Comparison of ENCODE assay signal across 19 cellular contexts in the genomic region with DNA sequence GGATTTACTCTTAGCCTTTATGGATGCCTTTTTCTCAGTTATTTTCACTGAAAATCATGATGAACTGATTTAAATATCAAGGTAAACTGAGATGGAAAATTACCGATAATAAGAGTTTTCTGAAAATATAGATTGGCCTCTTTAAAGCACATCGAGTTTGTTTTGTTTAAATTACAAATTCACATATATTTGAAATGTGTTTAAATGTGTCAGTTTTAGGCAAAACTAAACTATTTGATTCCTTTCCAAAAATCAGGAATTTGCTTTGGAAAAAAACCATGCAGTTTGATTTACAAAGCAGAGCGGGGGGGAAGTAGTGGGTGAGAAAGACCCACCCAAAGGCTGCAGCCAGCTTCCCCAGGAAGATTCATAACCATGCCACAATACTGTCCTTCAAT. TPM values are rescaled to one million over a fixed set of nuclear protein-coding genes. Genes with fewer than 3 reads are reported as not detected.
DNase-seq lines count a peak whose midpoint lies in the region; ATAC-seq, FAIRE-seq and TF ChIP-seq lines count a peak whose summit lies in the region.
"Had no signal": no experiment of that assay in that cellular context is flagged by ENCODE, and none has a peak within 500 bp of the region (broad histone marks: within the 10 kb centered on the region; RNA-seq: fewer than 3 reads in every experiment).

No MANE protein-coding gene starts in this region.

- peak overlapping the region in 1 of 8 donors; percentile 3 for H3K4me3 Mint-ChIP-seq in CD4-positive, alpha-beta memory T cell
- H3K4me3 Mint-ChIP-seq: activated T-helper 1 cell treated with anti-CD3 and anti-CD28 coated beads, Interleukin-12 subunit alpha, Interleukin-12 subunit beta, Interleukin-2, Interleukin-4 antibody, amounts not matched to agents 30 ng/mL and 10 ng/mL and 1 ng/mL, durations not matched to agents 14 hours and 24 hours and 36 hours; brain had no signal

- H3K27ac ChIP-seq in CD4-positive, alpha-beta memory T cell (ENCODE audit: low read depth, low read length): no peak overlapping the region
- peak overlapping the region; percentile 71 for H3K27ac ChIP-seq in SJSA1
- H3K27ac ChIP-seq in right lobe of liver: peak overlapping the region; percentile 60 to 94 (median 83)
- H3K27ac ChIP-seq in skeletal muscle tissue (ENCODE audit: low read depth, low read length): peak overlapping the region; percentile 12
- peak overlapping the region in 1 of 5 donors; percentile 66 for H3K27ac ChIP-seq in stomach
- H3K27ac ChIP-seq in small intestine (ENCODE audit: low read depth in 1 of 2, low read length in 1 of 2): no peak overlapping the region

- intact Hi-C loops in CD4-positive, alpha-beta memory T cell (cut with micrococcal nuclease): no loop called here
- intact Hi-C loops in right lobe of liver (cut with DNase I) (no loop called here), stomach (cut with DNase I; ENCODE audit: low total_unique reads) (no loop called here)

- H3K4me3 ChIP-seq in CD4-positive, alpha-beta memory T cell (ENCODE audit: low read length in 2 of 2): no peak overlapping the region
- no peak overlapping the region for H3K4me3 ChIP-seq in SJSA1
- no peak overlapping the region for H3K4me3 ChIP-seq in right lobe of liver
- no peak overlapping the region for H3K4me3 ChIP-seq in skeletal muscle tissue (ENCODE audit: low read length in 3 of 3)
- no peak overlapping the region for H3K4me3 ChIP-seq in stomach
- H3K4me3 ChIP-seq in small intestine (ENCODE audit: low read depth in 1 of 2, low read length in 2 of 2): no peak overlapping the region
- H3K4me3 ChIP-seq: heart right ventricle, Peyer's patch had no signal

- ATAC-seq in right lobe of liver: peak in 3 of 4 donors; percentile 12 to 20 (median 19)

- peaks cover 0 to 11% (median 3%) of the 10 kb centered on the region in 8 donors for H3K9me3 Mint-ChIP-seq in CD4-positive, alpha-beta memory T cell
- H3K9me3 Mint-ChIP-seq: activated naive CD4-positive, alpha-beta T cell treated with anti-CD3 and anti-CD28 coated beads, Interleukin-2, amount 50 U/mL, for 72 hours; naive thymus-derived CD8-positive, alpha-beta T cell had no signal

- peaks cover 60% of the 10 kb centered on the region for H3K4me1 ChIP-seq in CD4-positive, alpha-beta memory T cell (ENCODE audit: insufficient read depth, low read length)
- peaks cover 41% of the 10 kb centered on the region for H3K4me1 ChIP-seq in SJSA1 (replicated peaks)
- H3K4me1 ChIP-seq in right lobe of liver: peaks cover 0 to 30% (median 15%) of the 10 kb centered on the region in 4 donors
- H3K4me1 ChIP-seq in skeletal muscle tissue (ENCODE audit: control insufficient read depth in 3 of 3, insufficient read depth in 3 of 3, low read length in 3 of 3): peaks cover 0 to 14% (median 6%) of the 10 kb centered on the region in 3 donors
- H3K4me1 ChIP-seq in stomach: peaks cover 0 to 23% (median 15%) of the 10 kb centered on the region in 4 donors
- H3K4me1 ChIP-seq in small intestine (ENCODE audit: control insufficient read depth in 2 of 2, insufficient read depth in 1 of 2, low read depth in 1 of 2, low read length in 1 of 2): peaks cover under 1 to 3% of the 10 kb centered on the region in 2 donors

- TF ChIP-seq POLR2A in right lobe of liver (IDR thresholded peaks at IDR 0.05): no peak
- TF ChIP-seq POLR2A in stomach (IDR thresholded peaks at IDR 0.05): no peak

- H3K27ac Mint-ChIP-seq in CD4-positive, alpha-beta memory T cell: peak overlapping the region in 5 of 7 donors; percentile 30 to 94 (median 56)
- H3K27ac Mint-ChIP-seq: activated T-helper 1 cell treated with anti-CD3 and anti-CD28 coated beads, Interleukin-12 subunit alpha, Interleukin-12 subunit beta, Interleukin-2, Interleukin-4 antibody, amounts not matched to agents 30 ng/mL and 10 ng/mL and 1 ng/mL, durations not matched to agents 14 hours and 24 hours and 36 hours; progenitor cell of endocrine pancreas had no signal

- 17% methylated on average over 3 of the region's 3 CpGs for WGBS in right lobe of liver (ENCODE audit: insufficient coverage, low coverage, low lambda C conversion rate, missing lambda C conversion rate)
- WGBS in stomach, 5 donors: 75 to 85% (median 82%) methylated on average over 3 of the region's 3 CpGs
- WGBS in small intestine, 3 donors: 73 to 94% (median 86%) methylated on average over 3 of the region's 3 CpGs

- H3K36me3 Mint-ChIP-seq in CD4-positive, alpha-beta memory T cell: peaks cover 0 to 3% of the 10 kb centered on the region in 2 donors
- H3K36me3 Mint-ChIP-seq: brain; naive thymus-derived CD8-positive, alpha-beta T cell had no signal

- no peak for DNase-seq in CD4-positive, alpha-beta memory T cell
- DNase-seq in SJSA1 (ENCODE audit: low read depth in 1 of 2, low spot score in 2 of 2) (no peak), right lobe of liver (no peak), stomach (no peak), NCI-H2081 treated with DMSO at 0.1 percent for 48 hours (lab: John Stamatoyannopoulos, UW) (no peak), small intestine (no peak)
- DNase-seq in stimulated activated CD4-positive, alpha-beta T cell treated with anti-CD3 and anti-CD28 coated beads, Interleukin-4, amount 100 ng/mL, for 1 hour: no peak
- DNase-seq: cortex of kidney; DMS79 treated with DMSO at 0.1 percent for 48 hours; heart right ventricle; naive thymus-derived CD8-positive, alpha-beta T cell; NCI-H1436; NCI-H774; Peyer's patch had no signal

- CTCF ChIA-PET in CD4-positive, alpha-beta memory T cell (lab: Charles Lee; ENCODE audit: partially characterized antibody): interaction anchor here (0.8 to 2.2 kb wide), 8 partner anchors 10 to 264 kb away, joined by 3 to 8 read pairs (median 4); no protein-coding TSS in a partner anchor

- H3K27me3 Mint-ChIP-seq in CD4-positive, alpha-beta memory T cell: no peaks in the 10 kb centered on the region
- H3K27me3 Mint-ChIP-seq: brain; naive thymus-derived CD8-positive, alpha-beta T cell had no signal

- POLR2A ChIA-PET in CD4-positive, alpha-beta memory T cell (lab: Charles Lee; ENCODE audit: partially characterized antibody): interaction anchor here (0.9 to 26.8 kb wide), 4 partner anchors 9 to 55 kb away, joined by 4 to 1146 read pairs (median 58); no protein-coding TSS in a partner anchor

- peaks cover 42 to 66% (median 52%) of the 10 kb centered on the region in 4 donors for H3K4me1 Mint-ChIP-seq in CD4-positive, alpha-beta memory T cell

- no peak for TF ChIP-seq CTCF in right lobe of liver (IDR thresholded peaks at IDR 0.05)
- no peak for TF ChIP-seq CTCF in stomach (IDR thresholded peaks at IDR 0.05)

- no peaks in the 10 kb centered on the region for H3K9me3 ChIP-seq in CD4-positive, alpha-beta memory T cell (ENCODE audit: control insufficient read depth in 1 of 2, low read length in 2 of 2)
- H3K9me3 ChIP-seq in SJSA1 (replicated peaks) (no peaks in the 10 kb centered on the region), right lobe of liver (no peaks in the 10 kb centered on the region), skeletal muscle tissue (ENCODE audit: control insufficient read depth in 3 of 3, low read length in 3 of 3) (no peaks in the 10 kb centered on the region), stomach (no peaks in the 10 kb centered on the region), small intestine (ENCODE audit: control insufficient read depth, low read depth) (no peaks in the 10 kb centered on the region)
- H3K9me3 ChIP-seq: Peyer's patch had no signal

- no peak overlapping the region for H3K9ac ChIP-seq in skeletal muscle tissue (ENCODE audit: low read depth in 1 of 3, low read length in 3 of 3)

- no peaks in the 10 kb centered on the region for H3K27me3 ChIP-seq in CD4-positive, alpha-beta memory T cell (ENCODE audit: insufficient read depth, low read length)
- no peaks in the 10 kb centered on the region for H3K27me3 ChIP-seq in SJSA1 (replicated peaks)
- no peaks in the 10 kb centered on the region for H3K27me3 ChIP-seq in right lobe of liver
- H3K27me3 ChIP-seq in skeletal muscle tissue (ENCODE audit: control insufficient read depth in 3 of 3, insufficient read depth in 3 of 3, low read length in 3 of 3): no peaks in the 10 kb centered on the region
- H3K27me3 ChIP-seq in stomach: no peaks in the 10 kb centered on the region
- no peaks in the 10 kb centered on the region for H3K27me3 ChIP-seq in small intestine (ENCODE audit: control insufficient read depth in 2 of 2, insufficient read depth in 2 of 2, low read length in 2 of 2)
- H3K27me3 ChIP-seq: heart right ventricle, Peyer's patch had no signal

- no peak for FAIRE-seq in small intestine (lab: Jason Lieb, UNC)

- no peak for TF ChIP-seq EP300 in stomach (IDR thresholded peaks at IDR 0.05)

- H3K36me3 ChIP-seq in CD4-positive, alpha-beta memory T cell (ENCODE audit: insufficient read depth, low read length): no peaks in the 10 kb centered on the region
- no peaks in the 10 kb centered on the region for H3K36me3 ChIP-seq in SJSA1
- H3K36me3 ChIP-seq in right lobe of liver: no peaks in the 10 kb centered on the region
- no peaks in the 10 kb centered on the region for H3K36me3 ChIP-seq in skeletal muscle tissue (ENCODE audit: control insufficient read depth in 3 of 3, insufficient read depth in 3 of 3, low read length in 3 of 3)
- no peaks in the 10 kb centered on the region for H3K36me3 ChIP-seq in stomach
- no peaks in the 10 kb centered on the region for H3K36me3 ChIP-seq in small intestine (ENCODE audit: control insufficient read depth in 2 of 2, insufficient read depth in 2 of 2, low read length in 2 of 2)
- H3K36me3 ChIP-seq: heart right ventricle, Peyer's patch had no signal

RNA-seq across cellular contexts. Expression of a gene that starts 52.0 kb away (rescaled TPM):
- 100 to 1,000 TPM; 168 to 172 TPM for total RNA-seq in CD4-positive, alpha-beta memory T cell
- polyA plus RNA-seq in CD4-positive, alpha-beta memory T cell: 100 to 1,000 TPM in 1 of 2 donors, 10 to 100 TPM in 1; 52.8 to 113 TPM
- 74.0 and 78.5 TPM in 2 replicates for total RNA-seq in SJSA1 (2014; rRNA removed; shearing (Covaris generic))
- 10 to 100 TPM; 28.3 to 55.7 (median 36.7) TPM for total RNA-seq in right lobe of liver
- total RNA-seq in skeletal muscle tissue: 32.9 TPM
- total RNA-seq in stomach: 100 to 1,000 TPM in 1 of 5 donors, 10 to 100 TPM in 4; 24.6 to 292 (median 65.3) TPM
- 10 to 100 TPM; 10.2 to 13.3 (median 10.5) TPM for polyA plus RNA-seq in stomach
- polyA plus RNA-seq in small intestine: 10 to 100 TPM; 30.0 to 35.8 (median 30.8) TPM

Comparison
In these comparisons a context has a peak if more than half of its experiments do, and no peak if none do; other contexts are left out.
1. H3K27ac ChIP-seq: peak in SJSA1 (single experiment), right lobe of liver (3 of 3) and skeletal muscle tissue (single experiment); none in CD4-positive, alpha-beta memory T cell (single experiment) and small intestine (0 of 2).